ENCODE assay signal across 12 cellular contexts in the genomic region with DNA sequence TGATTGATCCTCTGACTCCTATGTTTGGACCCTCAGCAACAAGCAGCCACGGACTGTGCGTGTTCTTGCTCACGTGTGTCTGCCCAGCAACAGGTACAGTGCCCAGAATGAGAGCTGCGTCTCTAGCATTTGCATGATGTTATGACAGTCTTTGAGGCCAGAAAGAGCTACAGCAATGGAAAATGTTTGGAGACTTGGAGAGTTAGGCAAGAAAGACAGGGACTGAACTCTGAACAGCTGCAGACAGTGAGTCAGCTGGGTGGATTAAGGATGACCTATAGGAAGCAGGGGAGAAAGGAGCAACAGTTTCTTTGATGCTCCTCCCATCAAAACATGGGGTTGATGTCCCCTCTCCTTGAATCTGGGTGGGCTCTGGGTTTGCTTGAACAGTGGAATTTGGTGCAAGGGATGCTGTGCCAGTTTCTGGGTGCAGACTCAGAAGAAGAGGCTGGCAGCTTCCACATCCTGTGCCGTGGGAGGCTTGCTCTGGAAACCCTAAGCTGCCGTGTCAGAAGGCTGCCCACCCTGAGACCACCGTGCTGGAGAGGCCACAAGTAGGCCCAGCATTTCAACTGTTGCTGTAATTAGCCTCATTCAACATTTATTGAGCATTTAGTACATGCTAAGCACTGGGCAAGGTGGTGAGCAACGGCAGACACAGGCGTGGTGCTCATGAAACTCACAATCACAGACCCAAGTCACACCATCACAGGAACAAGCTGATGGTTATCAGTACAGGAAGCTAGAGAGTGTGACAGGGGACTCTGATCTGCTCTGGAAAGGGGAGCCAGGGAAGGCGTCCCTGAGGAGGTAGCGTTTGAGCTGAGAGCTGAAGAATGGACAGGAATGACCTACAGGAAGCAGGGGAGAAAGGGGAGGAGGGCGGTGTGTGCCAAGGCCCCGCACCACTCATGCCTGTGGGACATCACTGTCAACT. TPM values are rescaled to one million over a fixed set of nuclear protein-coding genes. Genes with fewer than 3 reads are reported as not detected.
DNase-seq lines count a peak whose midpoint lies in the region; ATAC-seq, FAIRE-seq and TF ChIP-seq lines count a peak whose summit lies in the region.
"Had no signal": no experiment of that assay in that cellular context is flagged by ENCODE, and none has a peak within 500 bp of the region (broad histone marks: within the 10 kb centered on the region; RNA-seq: fewer than 3 reads in every experiment).

No MANE protein-coding gene starts in this region.

- WGBS in HepG2 (ENCODE audit: low lambda C conversion rate) = 50% methylated on average over 9 of the region's 13 CpGs
- WGBS in stomach, 5 donors = 69 to 78% (median 77%) methylated on average over 13 of the region's 13 CpGs

- H3K79me2 ChIP-seq in HepG2 (ENCODE audit: insufficient read depth, low read length) = no peaks in the 10 kb centered on the region

- no peaks in the 10 kb centered on the region for H3K4me1 Mint-ChIP-seq in mesothelial cell of epicardium

- no peaks in the 10 kb centered on the region for H3K27me3 Mint-ChIP-seq in mesothelial cell of epicardium (ENCODE audit: low read depth)

- H3K4me2 ChIP-seq in HepG2 (ENCODE audit: low read depth, low read length) = no peak overlapping the region

- H4K20me1 ChIP-seq in HepG2 (ENCODE audit: insufficient read depth, low read length) = no peaks in the 10 kb centered on the region

- no TSS peak for BruUV-seq in HepG2 (replicated peaks; lab: Mats Ljungman, UMichigan)

- H3K9ac ChIP-seq in adipocyte (ENCODE audit: low read length) (no peak overlapping the region), HepG2 (ENCODE audit: insufficient read depth, low read depth, low read length) (no peak overlapping the region)

- no peaks in the 10 kb centered on the region for H3K36me3 Mint-ChIP-seq in mesothelial cell of epicardium

- no peak for FAIRE-seq in HepG2 (lab: Jason Lieb, UNC)

- ATAC-seq in HepG2 (peak; percentile 31; the same call in 2 of the 3 replicates), GM21786 (IDR thresholded peaks at IDR 0.05; ENCODE audit: unreplicated experiment) (no peak)

- TF ChIP-seq POLR2A in HepG2 (IDR thresholded peaks at IDR 0.05; ENCODE audit: insufficient read depth in 1 of 2, low read depth in 2 of 2, low read length in 2 of 2) (no peak), stomach (IDR thresholded peaks at IDR 0.05) (no peak)

- H3K4me3 Mint-ChIP-seq in mesothelial cell of epicardium = no peak overlapping the region
- H3K4me3 Mint-ChIP-seq: activated naive CD8-positive, alpha-beta T cell had no signal

- H3K36me3 ChIP-seq in adipocyte (ENCODE audit: control insufficient read depth, insufficient read depth, low read length, severe bottlenecking) (no peaks in the 10 kb centered on the region), HepG2 (replicated peaks in 1 of 2; ENCODE audit: control insufficient read depth in 1 of 2, insufficient read depth in 2 of 2, low read length in 2 of 2) (no peaks in the 10 kb centered on the region), stomach (no peaks in the 10 kb centered on the region)

- H3K4me3 ChIP-seq in AG04449 (ENCODE audit: low read depth, low read length) = no peak overlapping the region
- no peak overlapping the region for H3K4me3 ChIP-seq in adipocyte (ENCODE audit: low read length)
- H3K4me3 ChIP-seq in HepG2 (replicated peaks in 1 of 3; ENCODE audit: insufficient read depth in 1 of 3, low read depth in 2 of 3, low read length in 3 of 3) = no peak overlapping the region
- H3K4me3 ChIP-seq in stomach = no peak overlapping the region

- intact Hi-C loops in HepG2 (cut with micrococcal nuclease; ENCODE audit: unreplicated experiment) (no loop called here), stomach (cut with DNase I; ENCODE audit: low total_unique reads) (no loop called here)

- no peak for TF ChIP-seq CTCF in AG04449 (IDR thresholded peaks at IDR 0.05; ENCODE audit: insufficient read depth, low read length, missing control alignments)
- no peak for TF ChIP-seq CTCF in HepG2 (CRISPR knock-in tag; IDR thresholded peaks at IDR 0.05)
- TF ChIP-seq CTCF in mesothelial cell of epicardium (IDR thresholded peaks at IDR 0.05; ENCODE audit: unreplicated experiment) = no peak
- no peak for TF ChIP-seq CTCF in stomach (IDR thresholded peaks at IDR 0.05)

- peak; percentile 24 for DNase-seq in AG04449 (ENCODE audit: low read depth, low spot score)
- peak; percentile 48 for DNase-seq in EH (ENCODE audit: low read depth)
- peak; percentile 61 for DNase-seq in adipocyte (ENCODE audit: low read depth)
- no peak for DNase-seq in HepG2 (ENCODE audit: low spot score)
- no peak for DNase-seq in HEK293T (ENCODE audit: extremely low spot score)
- no peak for DNase-seq in mesothelial cell of epicardium (ENCODE audit: low spot score in 2 of 2, unreplicated experiment in 2 of 2)
- no peak for DNase-seq in stomach
- DNase-seq: NCI-H226, RPMI8226 had no signal

- H3K4me1 ChIP-seq in adipocyte (ENCODE audit: control insufficient read depth, insufficient read depth, low read length) = peaks cover 20% of the 10 kb centered on the region
- peaks cover 8% of the 10 kb centered on the region; the same call in 1 of the 2 replicates for H3K4me1 ChIP-seq in HepG2 (ENCODE audit: insufficient read depth, low read length)
- peaks cover 0 to 19% (median 10%) of the 10 kb centered on the region in 4 donors for H3K4me1 ChIP-seq in stomach

- H3K9me3 ChIP-seq in adipocyte (ENCODE audit: control insufficient read depth, low read length) (no peaks in the 10 kb centered on the region), HepG2 (ENCODE audit: low read length) (no peaks in the 10 kb centered on the region), stomach (no peaks in the 10 kb centered on the region)

- in situ Hi-C loops in HepG2 (cut with HindIII; ENCODE audit: extremely low pct_ligation_motif_present, low pct_unique_long_range_greater_than_20kb) = loop anchor here (25.0 kb wide), 1 partner anchor 671 kb away; a partner anchor contains a TSS

- H3K27ac Mint-ChIP-seq in mesothelial cell of epicardium = no peak overlapping the region
- H3K27ac Mint-ChIP-seq: activated naive CD8-positive, alpha-beta T cell had no signal

- CTCF ChIA-PET in AG04449 (lab: Yijun Ruan, JAX) = interaction anchor here (0.7 to 6.5 kb wide), 21 partner anchors 9 to 871 kb away, joined by 3 to 57 read pairs (median 4); no protein-coding TSS in a partner anchor
- CTCF ChIA-PET in HepG2 (lab: Yijun Ruan, JAX; ENCODE audit: low intra/inter-chr PET ratio, low total read pairs) = no interaction called here
- CTCF ChIA-PET in HEK293T (lab: Yijun Ruan, JAX) = no interaction called here

- no peak overlapping the region for H2AFZ ChIP-seq in HepG2 (ENCODE audit: low read length)

- POLR2A ChIA-PET in AG04449 (lab: Yijun Ruan, JAX) (interaction anchor here (0.7 kb wide), 1 partner anchor 27 kb away, joined by 3 read pairs; no protein-coding TSS in a partner anchor), HepG2 (lab: Yijun Ruan, JAX) (no interaction called here), HEK293T (lab: Yijun Ruan, JAX) (no interaction called here)

- H3K9me3 Mint-ChIP-seq in mesothelial cell of epicardium = no peaks in the 10 kb centered on the region

- TF ChIP-seq RAD21 in HepG2 (CRISPR knock-in tag; IDR thresholded peaks at IDR 0.05) = no peak

- no peak overlapping the region for H3K27ac ChIP-seq in HepG2 (ENCODE audit: extremely low read length, insufficient read depth, low read length)
- H3K27ac ChIP-seq in stomach = peak overlapping the region in 1 of 5 donors; percentile 56

- TF ChIP-seq EP300 in HepG2 (IDR thresholded peaks at IDR 0.05; ENCODE audit: low read depth in 2 of 2, low read length in 2 of 2) (no peak), HepG2 (CRISPR knock-in tag; IDR thresholded peaks at IDR 0.05; ENCODE audit: borderline replicate concordance) (no peak), stomach (IDR thresholded peaks at IDR 0.05) (no peak)

- no peaks in the 10 kb centered on the region for H3K27me3 ChIP-seq in adipocyte (replicated peaks; ENCODE audit: control insufficient read depth, insufficient read depth, low read length)
- no peaks in the 10 kb centered on the region for H3K27me3 ChIP-seq in HepG2 (ENCODE audit: control insufficient read depth in 1 of 2, insufficient read depth in 2 of 2, low read length in 2 of 2)
- no peaks in the 10 kb centered on the region for H3K27me3 ChIP-seq in stomach

RNA-seq across cellular contexts. Expression of a gene that starts 21.7 kb away (rescaled TPM):
- not detected in 2 replicates for total RNA-seq in HepG2 (2016; rRNA removed; fragmentation: Illumina TruSeq; extraction: Trizol)
- total RNA-seq in HepG2 (2016; cell fraction: cytosol; rRNA removed; fragmentation: Illumina TruSeq; extraction: Trizol; ENCODE audit: low read depth) = not detected in 2 replicates
- not detected in 2 replicates for total RNA-seq in HepG2 (2016; cell fraction: insoluble cytoplasmic fraction; rRNA removed; fragmentation: Illumina TruSeq; extraction: Trizol)
- not detected in 2 replicates for total RNA-seq in HepG2 (2016; cell fraction: membrane; rRNA removed; fragmentation: Illumina TruSeq; extraction: Trizol)
- total RNA-seq in HepG2 (2016; cell fraction: nucleus; rRNA removed; fragmentation: Illumina TruSeq; extraction: Trizol) = not detected in 2 replicates
- polyA plus RNA-seq in HepG2 (2011; rRNA removed) = not detected in 2 replicates
- polyA plus RNA-seq in HepG2 (2011; cell fraction: cytosol; rRNA removed) = not detected in 2 replicates
- not detected in 2 replicates for polyA plus RNA-seq in HepG2 (2011; cell fraction: nucleus; rRNA removed)
- polyA plus RNA-seq in HepG2 (2012) = not detected in 2 replicates
- polyA plus RNA-seq in HepG2 (2016; cell fraction: cytosol; fragmentation: Illumina TruSeq; extraction: Trizol; ENCODE audit: low read depth) = not detected in 2 replicates
- not detected in 2 replicates for polyA plus RNA-seq in HepG2 (2016; cell fraction: insoluble cytoplasmic fraction; fragmentation: Illumina TruSeq; extraction: Trizol; ENCODE audit: low read depth)
- not detected in 2 replicates for polyA plus RNA-seq in HepG2 (2016; cell fraction: membrane; fragmentation: Illumina TruSeq; extraction: Trizol; ENCODE audit: low read depth)
- not detected in 2 replicates for polyA plus RNA-seq in HepG2 (2016; cell fraction: nucleus; fragmentation: Illumina TruSeq; extraction: Trizol; ENCODE audit: insufficient read depth, low read depth)
- polyA minus RNA-seq in HepG2 (2011; rRNA and poly(A)+ RNA removed; ENCODE audit: low replicate concordance) = not detected in 2 replicates
- polyA minus RNA-seq in HepG2 (2011; cell fraction: cytosol; rRNA and poly(A)+ RNA removed) = not detected in 2 replicates
- not detected in 2 replicates for polyA minus RNA-seq in HepG2 (2011; cell fraction: nucleus; rRNA and poly(A)+ RNA removed)
- not detected in 3 replicates for total RNA-seq in mesothelial cell of epicardium
- 1 to 10 TPM in 2 of 5 donors, not detected in 3; 1.1 to 1.2 TPM for total RNA-seq in stomach
- under 1 TPM in 1 of 3 donors, not detected in 2; 0.08 TPM for polyA plus RNA-seq in stomach
- total RNA-seq: M059J had no signal

RNA-seq across cellular contexts. Expression of a gene that starts 35.2 kb away (rescaled TPM):
- not detected in 2 replicates for total RNA-seq in HepG2 (2016; rRNA removed; fragmentation: Illumina TruSeq; extraction: Trizol)
- not detected in 2 replicates for total RNA-seq in HepG2 (2016; cell fraction: cytosol; rRNA removed; fragmentation: Illumina TruSeq; extraction: Trizol; ENCODE audit: low read depth)
- not detected in 2 replicates for total RNA-seq in HepG2 (2016; cell fraction: insoluble cytoplasmic fraction; rRNA removed; fragmentation: Illumina TruSeq; extraction: Trizol)
- not detected in 2 replicates for total RNA-seq in HepG2 (2016; cell fraction: membrane; rRNA removed; fragmentation: Illumina TruSeq; extraction: Trizol)
- total RNA-seq in HepG2 (2016; cell fraction: nucleus; rRNA removed; fragmentation: Illumina TruSeq; extraction: Trizol) = not detected in 2 replicates
- polyA plus RNA-seq in HepG2 (2011; rRNA removed) = not detected in 2 replicates
- not detected in 2 replicates for polyA plus RNA-seq in HepG2 (2011; cell fraction: cytosol; rRNA removed)
- polyA plus RNA-seq in HepG2 (2011; cell fraction: nucleus; rRNA removed) = not detected in 2 replicates
- 0.07 and 0.17 TPM in 2 replicates for polyA plus RNA-seq in HepG2 (2012)
- polyA plus RNA-seq in HepG2 (2016; cell fraction: cytosol; fragmentation: Illumina TruSeq; extraction: Trizol; ENCODE audit: low read depth) = not detected in 2 replicates
- polyA plus RNA-seq in HepG2 (2016; cell fraction: insoluble cytoplasmic fraction; fragmentation: Illumina TruSeq; extraction: Trizol; ENCODE audit: low read depth) = not detected in 2 replicates
- not detected in 2 replicates for polyA plus RNA-seq in HepG2 (2016; cell fraction: membrane; fragmentation: Illumina TruSeq; extraction: Trizol; ENCODE audit: low read depth)
- polyA plus RNA-seq in HepG2 (2016; cell fraction: nucleus; fragmentation: Illumina TruSeq; extraction: Trizol; ENCODE audit: insufficient read depth, low read depth) = not detected in 2 replicates
- polyA minus RNA-seq in HepG2 (2011; rRNA and poly(A)+ RNA removed; ENCODE audit: low replicate concordance) = not detected in 2 replicates
- not detected in 2 replicates for polyA minus RNA-seq in HepG2 (2011; cell fraction: cytosol; rRNA and poly(A)+ RNA removed)
- polyA minus RNA-seq in HepG2 (2011; cell fraction: nucleus; rRNA and poly(A)+ RNA removed) = not detected in 2 replicates
- total RNA-seq in mesothelial cell of epicardium = not detected in 3 replicates
- 10 to 100 TPM in 1 of 5 donors, 1 to 10 TPM in 1, not detected in 3; 1.1 to 14.8 TPM for total RNA-seq in stomach
- 1 to 10 TPM in 1 of 3 donors, under 1 TPM in 2; 0.31 to 3.2 (median 0.70) TPM for polyA plus RNA-seq in stomach
- total RNA-seq: M059J had no signal

Comparison
In these comparisons a context has a peak if more than half of its experiments do, and no peak if none do; other contexts are left out.
1. DNase-seq: peak in AG04449 (single experiment), EH (single experiment) and adipocyte (single experiment); none in HepG2 (single experiment), HEK293T (single experiment), mesothelial cell of epicardium (0 of 2) and stomach (single experiment).